In the genomic region with DNA sequence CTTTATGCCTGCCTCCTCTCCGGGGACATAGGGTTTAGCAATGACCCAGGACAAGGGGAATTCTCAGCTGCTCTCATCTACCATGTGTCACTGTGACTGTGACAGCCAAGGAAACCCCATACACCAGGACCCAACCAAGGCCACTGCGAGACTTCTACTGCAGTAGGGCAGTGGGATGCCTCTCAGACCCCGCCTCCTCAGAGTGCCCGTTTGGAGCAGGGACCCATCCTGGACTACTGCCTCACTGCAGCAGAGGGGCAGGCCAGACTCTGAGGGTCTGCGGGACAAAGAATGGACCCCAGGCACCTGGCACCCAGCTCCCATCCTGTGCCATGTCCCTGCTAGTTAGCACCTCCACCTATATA, we compare ENCODE assay signal across 21 cellular contexts.
DNase-seq lines count a peak whose midpoint lies in the region; ATAC-seq and TF ChIP-seq lines count a peak whose summit lies in the region.
"Had no signal": no experiment of that assay in that cellular context is flagged by ENCODE, and none has a peak within 500 bp of the region (broad histone marks: within the 10 kb centered on the region; RNA-seq: fewer than 3 reads in every experiment).

No MANE protein-coding gene starts in this region.

- peak; percentile 5 for DNase-seq in natural killer cell treated with Interleukin-12 subunit alpha and Interleukin-12 subunit beta and Interleukin-15 and Interleukin-18, amount 100 ng/mL, for 72 hours (ENCODE audit: low spot score)
- no peak for DNase-seq in natural killer cell
- DNase-seq in lower lobe of right lung: peak; percentile 24
- DNase-seq in sigmoid colon: peak; percentile 55
- no peak for DNase-seq in C1 segment of cervical spinal cord (lab: John Stamatoyannopoulos, UW)
- DNase-seq in CD14-positive monocyte (ENCODE audit: low spot score): no peak
- DNase-seq in activated CD8-positive, alpha-beta memory T cell treated with anti-CD3 and anti-CD28 coated beads, Interleukin-2, amount 10 ng/mL, durations not matched to agents 7 days and 5 days: no peak
- DNase-seq: AML-193, H9, HFFc6, KG1, NCI-H1092, NCI-H1436, NCI-H2029, NCI-H2171, NCI-H345, NCI-H524, NCI-H774 had no signal

- H3K36me3 Mint-ChIP-seq in natural killer cell treated with Interleukin-12 subunit alpha and Interleukin-12 subunit beta and Interleukin-15 and Interleukin-18, amount 100 ng/mL, for 72 hours: no peaks in the 10 kb centered on the region
- H3K36me3 Mint-ChIP-seq in natural killer cell: no peaks in the 10 kb centered on the region
- H3K36me3 Mint-ChIP-seq in CD14-positive monocyte: no peaks in the 10 kb centered on the region
- no peaks in the 10 kb centered on the region for H3K36me3 Mint-ChIP-seq in activated CD8-positive, alpha-beta memory T cell treated with anti-CD3 and anti-CD28 coated beads, Interleukin-2, amount 10 ng/mL, durations not matched to agents 7 days and 5 days

- TF ChIP-seq CTCF in natural killer cell (IDR thresholded peaks at IDR 0.05): no peak
- no peak for TF ChIP-seq CTCF in lower lobe of right lung (IDR thresholded peaks at IDR 0.05)
- no peak for TF ChIP-seq CTCF in sigmoid colon (IDR thresholded peaks at IDR 0.05)
- no peak for TF ChIP-seq CTCF in CD14-positive monocyte (IDR thresholded peaks at IDR 0.05)

- no peak overlapping the region for H3K27ac ChIP-seq in lower lobe of right lung
- H3K27ac ChIP-seq in sigmoid colon: no peak overlapping the region
- H3K27ac ChIP-seq: C4-2B, HL-60 had no signal

- no peaks in the 10 kb centered on the region for H3K4me1 ChIP-seq in lower lobe of right lung
- no peaks in the 10 kb centered on the region for H3K4me1 ChIP-seq in sigmoid colon

- ATAC-seq in natural killer cell treated with Interleukin-12 subunit alpha and Interleukin-12 subunit beta and Interleukin-15 and Interleukin-18, amount 100 ng/mL, for 72 hours: no peak
- ATAC-seq in natural killer cell: no peak
- ATAC-seq in lower lobe of right lung: no peak
- no peak for ATAC-seq in activated CD8-positive, alpha-beta memory T cell treated with anti-CD3 and anti-CD28 coated beads, Interleukin-2, amount 10 ng/mL, durations not matched to agents 7 days and 5 days
- ATAC-seq: SK-N-SH treated with all-trans-retinoic acid at 6 μM for 48 hours had no signal

- no peak overlapping the region for H3K27ac Mint-ChIP-seq in natural killer cell treated with Interleukin-12 subunit alpha and Interleukin-12 subunit beta and Interleukin-15 and Interleukin-18, amount 100 ng/mL, for 72 hours
- H3K27ac Mint-ChIP-seq in natural killer cell (no peak overlapping the region), CD14-positive monocyte (no peak overlapping the region)
- no peak overlapping the region for H3K27ac Mint-ChIP-seq in activated CD8-positive, alpha-beta memory T cell treated with anti-CD3 and anti-CD28 coated beads, Interleukin-2, amount 10 ng/mL, durations not matched to agents 7 days and 5 days
- H3K27ac Mint-ChIP-seq: HFFc6 had no signal

- TF ChIP-seq EP300 in sigmoid colon (IDR thresholded peaks at IDR 0.05): no peak

- no peak overlapping the region for H3K4me3 Mint-ChIP-seq in natural killer cell treated with Interleukin-12 subunit alpha and Interleukin-12 subunit beta and Interleukin-15 and Interleukin-18, amount 100 ng/mL, for 72 hours
- H3K4me3 Mint-ChIP-seq in natural killer cell (no peak overlapping the region), CD14-positive monocyte (no peak overlapping the region)
- no peak overlapping the region for H3K4me3 Mint-ChIP-seq in activated CD8-positive, alpha-beta memory T cell treated with anti-CD3 and anti-CD28 coated beads, Interleukin-2, amount 10 ng/mL, durations not matched to agents 7 days and 5 days
- H3K4me3 Mint-ChIP-seq: H9, HFFc6 had no signal

- no peak for TF ChIP-seq POLR2A in sigmoid colon (IDR thresholded peaks at IDR 0.05)

- 89% methylated on average over 5 of the region's 5 CpGs for WGBS in sigmoid colon, 2 donors

- H3K27me3 ChIP-seq in lower lobe of right lung (ENCODE audit: low read depth) (no peaks in the 10 kb centered on the region), sigmoid colon (no peaks in the 10 kb centered on the region)

- peaks cover 2 to 5% of the 10 kb centered on the region in 2 donors for H3K27me3 Mint-ChIP-seq in natural killer cell treated with Interleukin-12 subunit alpha and Interleukin-12 subunit beta and Interleukin-15 and Interleukin-18, amount 100 ng/mL, for 72 hours
- peaks cover 0 to 2% of the 10 kb centered on the region in 2 donors for H3K27me3 Mint-ChIP-seq in natural killer cell (ENCODE audit: low read depth in 2 of 2)
- peaks cover 0 to 3% (median 2%) of the 10 kb centered on the region in 3 donors for H3K27me3 Mint-ChIP-seq in CD14-positive monocyte (ENCODE audit: low read depth in 3 of 3)
- peaks cover 2% of the 10 kb centered on the region for H3K27me3 Mint-ChIP-seq in activated CD8-positive, alpha-beta memory T cell treated with anti-CD3 and anti-CD28 coated beads, Interleukin-2, amount 10 ng/mL, durations not matched to agents 7 days and 5 days

- intact Hi-C loops in natural killer cell (cut with micrococcal nuclease) (no loop called here), lower lobe of right lung (cut with DNase I) (no loop called here), sigmoid colon (cut with DNase I) (no loop called here), CD14-positive monocyte (cut with micrococcal nuclease) (no loop called here)

- CTCF ChIA-PET in activated CD8-positive, alpha-beta memory T cell treated with anti-CD3 and anti-CD28 coated beads, Interleukin-2, amount 10 ng/mL, durations not matched to agents 7 days and 5 days (lab: Charles Lee): no interaction called here

- no peak overlapping the region for H3K4me3 ChIP-seq in lower lobe of right lung
- H3K4me3 ChIP-seq in sigmoid colon: no peak overlapping the region

- no peaks in the 10 kb centered on the region for H3K9me3 ChIP-seq in lower lobe of right lung
- no peaks in the 10 kb centered on the region for H3K9me3 ChIP-seq in sigmoid colon

- no peaks in the 10 kb centered on the region for H3K4me1 Mint-ChIP-seq in natural killer cell treated with Interleukin-12 subunit alpha and Interleukin-12 subunit beta and Interleukin-15 and Interleukin-18, amount 100 ng/mL, for 72 hours (ENCODE audit: low read depth in 2 of 2)
- peaks cover 0 to 5% of the 10 kb centered on the region in 2 donors for H3K4me1 Mint-ChIP-seq in natural killer cell
- H3K4me1 Mint-ChIP-seq in CD14-positive monocyte: peaks cover 3% of the 10 kb centered on the region
- no peaks in the 10 kb centered on the region for H3K4me1 Mint-ChIP-seq in activated CD8-positive, alpha-beta memory T cell treated with anti-CD3 and anti-CD28 coated beads, Interleukin-2, amount 10 ng/mL, durations not matched to agents 7 days and 5 days

- H3K36me3 ChIP-seq in lower lobe of right lung (no peaks in the 10 kb centered on the region), sigmoid colon (no peaks in the 10 kb centered on the region)

- H3K9me3 Mint-ChIP-seq in natural killer cell treated with Interleukin-12 subunit alpha and Interleukin-12 subunit beta and Interleukin-15 and Interleukin-18, amount 100 ng/mL, for 72 hours: no peaks in the 10 kb centered on the region
- no peaks in the 10 kb centered on the region for H3K9me3 Mint-ChIP-seq in natural killer cell
- H3K9me3 Mint-ChIP-seq in CD14-positive monocyte: peaks cover 0 to 2% (median under 1%) of the 10 kb centered on the region in 7 donors
- H3K9me3 Mint-ChIP-seq in activated CD8-positive, alpha-beta memory T cell treated with anti-CD3 and anti-CD28 coated beads, Interleukin-2, amount 10 ng/mL, durations not matched to agents 7 days and 5 days (ENCODE audit: low read depth): no peaks in the 10 kb centered on the region
- H3K9me3 Mint-ChIP-seq: H9, HFFc6 had no signal

Comparison
In these comparisons a context has a peak if more than half of its experiments do, and no peak if none do; other contexts are left out.
1. DNase-seq: peak in natural killer cell treated with Interleukin-12 subunit alpha and Interleukin-12 subunit beta and Interleukin-15 and Interleukin-18, amount 100 ng/mL, for 72 hours (single experiment), lower lobe of right lung (single experiment) and sigmoid colon (single experiment); none in natural killer cell (single experiment), C1 segment of cervical spinal cord (0 of 14), CD14-positive monocyte (single experiment) and activated CD8-positive, alpha-beta memory T cell treated with anti-CD3 and anti-CD28 coated beads, Interleukin-2, amount 10 ng/mL, durations not matched to agents 7 days and 5 days (single experiment).